ENCODE assay signal across 8 cellular contexts in genomic region chr1:149885364-149886111, GRCh38. TPM values are rescaled to one million over a fixed set of nuclear protein-coding genes. Genes with fewer than 3 reads are reported as not detected.
DNase-seq lines count a peak whose midpoint lies in the region; ATAC-seq and TF ChIP-seq lines count a peak whose summit lies in the region.

No MANE protein-coding gene starts in this region.

- TF ChIP-seq CTCF in neutrophil (IDR thresholded peaks at IDR 0.05), result peak; percentile 7
- TF ChIP-seq CTCF in testis (IDR thresholded peaks at IDR 0.05), result peak in 1 of 3 experiments; percentile 18

- no peak overlapping the region for H3K27ac Mint-ChIP-seq in activated naive CD4-positive, alpha-beta T cell treated with anti-CD3 and anti-CD28 coated beads for 36 hours

- intact Hi-C loops in activated naive CD4-positive, alpha-beta T cell treated with anti-CD3 and anti-CD28 coated beads for 36 hours (cut with micrococcal nuclease), result no loop called here
- intact Hi-C loops in testis (cut with DNase I; ENCODE audit: low total_unique reads), result no loop called here

- no peaks in the 10 kb centered on the region for H3K9me3 Mint-ChIP-seq in activated naive CD4-positive, alpha-beta T cell treated with anti-CD3 and anti-CD28 coated beads for 36 hours

- H3K9me3 ChIP-seq in neutrophil (peaks cover 16% of the 10 kb centered on the region), testis (no peaks in the 10 kb centered on the region)

- H3K4me3 Mint-ChIP-seq in activated naive CD4-positive, alpha-beta T cell treated with anti-CD3 and anti-CD28 coated beads for 36 hours, result no peak overlapping the region

- DNase-seq in Daoy (ENCODE audit: low read depth) (peak; percentile 94), MV-4-11 (lab: John Stamatoyannopoulos, UW) (peak; percentile 82), SIG-M5 treated with dmso at 0.1 percent for 504 hours (lab: John Stamatoyannopoulos, UW; ENCODE audit: unreplicated experiment) (peak; percentile 94), germinal center (ENCODE audit: low spot score) (peak; percentile 68), testis (peak; percentile 89)
- peak; percentile 85 for DNase-seq in activated naive CD4-positive, alpha-beta T cell treated with anti-CD3 and anti-CD28 coated beads for 36 hours

- H3K27me3 ChIP-seq in neutrophil (no peaks in the 10 kb centered on the region), testis (no peaks in the 10 kb centered on the region)

- ATAC-seq in HG02678 (IDR thresholded peaks at IDR 0.05; ENCODE audit: unreplicated experiment), result no peak

- peak overlapping the region; percentile 71 to 93 for H3K4me3 ChIP-seq in neutrophil (ENCODE audit: low read depth in 1 of 2, low read length in 1 of 2)
- peak overlapping the region; percentile 63 to 86 for H3K4me3 ChIP-seq in testis

- CTCF ChIA-PET in activated naive CD4-positive, alpha-beta T cell treated with anti-CD3 and anti-CD28 coated beads for 36 hours (lab: Charles Lee), result no interaction called here

- H3K36me3 Mint-ChIP-seq in activated naive CD4-positive, alpha-beta T cell treated with anti-CD3 and anti-CD28 coated beads for 36 hours (ENCODE audit: low read depth), result peaks cover 2% of the 10 kb centered on the region

- H3K27ac ChIP-seq in neutrophil, result peak overlapping the region; percentile 99
- peak overlapping the region; percentile 94 to 100 for H3K27ac ChIP-seq in testis

- peaks cover 6% of the 10 kb centered on the region for H3K36me3 ChIP-seq in neutrophil
- no peaks in the 10 kb centered on the region for H3K36me3 ChIP-seq in testis (ENCODE audit: low read depth, missing control alignments)

- H3K4me1 Mint-ChIP-seq in activated naive CD4-positive, alpha-beta T cell treated with anti-CD3 and anti-CD28 coated beads for 36 hours (ENCODE audit: low read depth), result peaks cover 14% of the 10 kb centered on the region

- 0 to 1% methylated on average over 36 of the region's 36 CpGs for WGBS in testis, 2 donors

- no peaks in the 10 kb centered on the region for H3K27me3 Mint-ChIP-seq in activated naive CD4-positive, alpha-beta T cell treated with anti-CD3 and anti-CD28 coated beads for 36 hours (ENCODE audit: low read depth)

- TF ChIP-seq POLR2A in testis (IDR thresholded peaks at IDR 0.05), result peak; percentile 21

- peaks cover 36 to 57% of the 10 kb centered on the region in 2 experiments for H3K4me1 ChIP-seq in neutrophil (ENCODE audit: control insufficient read depth in 1 of 2, insufficient read depth in 1 of 2, low read depth in 1 of 2, low read length in 1 of 2)
- peaks cover 5% of the 10 kb centered on the region for H3K4me1 ChIP-seq in testis

RNA-seq across cellular contexts. Expression of gene BOLA1, which starts 13.8 kb away (rescaled TPM):
- total RNA-seq in Daoy (2014; rRNA removed; shearing (Covaris generic)), result 5.9 and 11.0 TPM in 2 replicates
- total RNA-seq in activated naive CD4-positive, alpha-beta T cell treated with anti-CD3 and anti-CD28 coated beads for 36 hours, result 10 to 100 TPM; 24.7 to 28.7 TPM
- 10 to 100 TPM; 30.6 to 33.5 TPM for total RNA-seq in testis
- polyA plus RNA-seq in testis (ENCODE audit: insufficient read depth, low read depth, low replicate concordance), result 16.7 TPM

RNA-seq across cellular contexts. Expression of gene SV2A, which starts 32.1 kb away (rescaled TPM):
- 8.8 and 9.0 TPM in 2 replicates for total RNA-seq in Daoy (2014; rRNA removed; shearing (Covaris generic))
- total RNA-seq in activated naive CD4-positive, alpha-beta T cell treated with anti-CD3 and anti-CD28 coated beads for 36 hours, result 1 to 10 TPM; 8.2 to 8.6 TPM
- total RNA-seq in testis, result 1 to 10 TPM; 1.4 to 1.7 TPM
- polyA plus RNA-seq in testis (ENCODE audit: insufficient read depth, low read depth, low replicate concordance), result 2.3 TPM

RNA-seq across cellular contexts. Expression of gene SF3B4, which starts 42.1 kb away (rescaled TPM):
- 8.9 and 16.2 TPM in 2 replicates for total RNA-seq in Daoy (2014; rRNA removed; shearing (Covaris generic))
- total RNA-seq in activated naive CD4-positive, alpha-beta T cell treated with anti-CD3 and anti-CD28 coated beads for 36 hours, result 10 to 100 TPM; 47.3 to 48.5 TPM
- total RNA-seq in testis, result 10 to 100 TPM; 30.2 to 32.1 TPM
- polyA plus RNA-seq in testis (ENCODE audit: insufficient read depth, low read depth, low replicate concordance), result 121 TPM

RNA-seq across cellular contexts. Expression of gene MTMR11, which starts 51.1 kb away (rescaled TPM):
- total RNA-seq in Daoy (2014; rRNA removed; shearing (Covaris generic)), result 2.9 and 3.7 TPM in 2 replicates
- under 1 TPM; 0.69 to 0.72 TPM for total RNA-seq in activated naive CD4-positive, alpha-beta T cell treated with anti-CD3 and anti-CD28 coated beads for 36 hours
- total RNA-seq in testis, result 10 to 100 TPM; 39.8 to 50.4 TPM
- 20.5 TPM for polyA plus RNA-seq in testis (ENCODE audit: insufficient read depth, low read depth, low replicate concordance)
